Comparison of ENCODE assay signal across 10 cellular contexts in genomic region chr17:68288375-68288774, GRCh38. TPM values are rescaled to one million over a fixed set of nuclear protein-coding genes. Genes with fewer than 3 reads are reported as not detected.
DNase-seq lines count a peak whose midpoint lies in the region; ATAC-seq lines count a peak whose summit lies in the region.
"Had no signal": no experiment of that assay in that cellular context is flagged by ENCODE, and none has a peak within 500 bp of the region (broad histone marks: within the 10 kb centered on the region; RNA-seq: fewer than 3 reads in every experiment).

No MANE protein-coding gene starts in this region.

- H3K36me3 Mint-ChIP-seq in activated T-cell treated with anti-CD3 and anti-CD28 coated beads, Interleukin-2, amount 50 U/mL, for 24 hours (ENCODE audit: low read depth), result peaks cover 17% of the 10 kb centered on the region
- no peaks in the 10 kb centered on the region for H3K36me3 Mint-ChIP-seq in activated naive CD8-positive, alpha-beta T cell
- H3K36me3 Mint-ChIP-seq in stimulated activated effector memory CD8-positive, alpha-beta T cell treated with anti-CD3 and anti-CD28 coated beads, Interleukin-12 subunit alpha, Interleukin-12 subunit beta, amount 100 ng/mL, for 72 hours, result peaks cover 7% of the 10 kb centered on the region

- no peak for ATAC-seq in stimulated activated effector memory CD8-positive, alpha-beta T cell treated with anti-CD3 and anti-CD28 coated beads, Interleukin-12 subunit alpha, Interleukin-12 subunit beta, amount 100 ng/mL, for 72 hours
- no peak for ATAC-seq in GM21825 (IDR thresholded peaks at IDR 0.05; ENCODE audit: unreplicated experiment)
- ATAC-seq in HG03045 (IDR thresholded peaks at IDR 0.05; ENCODE audit: unreplicated experiment), result no peak

- H3K9me3 Mint-ChIP-seq in activated T-cell treated with anti-CD3 and anti-CD28 coated beads, Interleukin-2, amount 50 U/mL, for 24 hours, result no peaks in the 10 kb centered on the region
- no peaks in the 10 kb centered on the region for H3K9me3 Mint-ChIP-seq in activated naive CD8-positive, alpha-beta T cell (ENCODE audit: low read depth)
- H3K9me3 Mint-ChIP-seq in stimulated activated effector memory CD8-positive, alpha-beta T cell treated with anti-CD3 and anti-CD28 coated beads, Interleukin-12 subunit alpha, Interleukin-12 subunit beta, amount 100 ng/mL, for 72 hours, result no peaks in the 10 kb centered on the region

- no peak for DNase-seq in activated T-cell treated with anti-CD3 and anti-CD28 coated beads, Interleukin-2, amount 50 U/mL, for 24 hours
- DNase-seq in activated T-cell treated with anti-CD3 and anti-CD28 coated beads for 4 hours, result no peak
- peak; percentile 32 for DNase-seq in M059J (ENCODE audit: low read depth)
- DNase-seq in stimulated activated effector memory CD8-positive, alpha-beta T cell treated with anti-CD3 and anti-CD28 coated beads, Interleukin-12 subunit alpha, Interleukin-12 subunit beta, amount 100 ng/mL, for 72 hours (ENCODE audit: low spot score in 2 of 2), result no peak
- DNase-seq in 8988T, result no peak
- DNase-seq: NCI-H1694 treated with DMSO at 0.1 percent for 48 hours, SW 1271 had no signal

- no peak overlapping the region for H3K4me3 Mint-ChIP-seq in activated T-cell treated with anti-CD3 and anti-CD28 coated beads, Interleukin-2, amount 50 U/mL, for 24 hours
- H3K4me3 Mint-ChIP-seq in activated naive CD8-positive, alpha-beta T cell, result peak overlapping the region; percentile 100
- H3K4me3 Mint-ChIP-seq in stimulated activated effector memory CD8-positive, alpha-beta T cell treated with anti-CD3 and anti-CD28 coated beads, Interleukin-12 subunit alpha, Interleukin-12 subunit beta, amount 100 ng/mL, for 72 hours, result peak overlapping the region; percentile 97

- peaks cover 46% of the 10 kb centered on the region for H3K4me1 Mint-ChIP-seq in activated T-cell treated with anti-CD3 and anti-CD28 coated beads, Interleukin-2, amount 50 U/mL, for 24 hours (ENCODE audit: low read depth)
- H3K4me1 Mint-ChIP-seq in activated naive CD8-positive, alpha-beta T cell (ENCODE audit: low read depth), result peaks cover 44% of the 10 kb centered on the region
- peaks cover 44% of the 10 kb centered on the region for H3K4me1 Mint-ChIP-seq in stimulated activated effector memory CD8-positive, alpha-beta T cell treated with anti-CD3 and anti-CD28 coated beads, Interleukin-12 subunit alpha, Interleukin-12 subunit beta, amount 100 ng/mL, for 72 hours

- peak overlapping the region; percentile 64 for H3K27ac Mint-ChIP-seq in activated T-cell treated with anti-CD3 and anti-CD28 coated beads, Interleukin-2, amount 50 U/mL, for 24 hours
- H3K27ac Mint-ChIP-seq in activated naive CD8-positive, alpha-beta T cell, result peak overlapping the region; percentile 52
- H3K27ac Mint-ChIP-seq in stimulated activated effector memory CD8-positive, alpha-beta T cell treated with anti-CD3 and anti-CD28 coated beads, Interleukin-12 subunit alpha, Interleukin-12 subunit beta, amount 100 ng/mL, for 72 hours, result peak overlapping the region; percentile 87

- no peaks in the 10 kb centered on the region for H3K27me3 Mint-ChIP-seq in activated T-cell treated with anti-CD3 and anti-CD28 coated beads, Interleukin-2, amount 50 U/mL, for 24 hours
- H3K27me3 Mint-ChIP-seq in activated naive CD8-positive, alpha-beta T cell, result no peaks in the 10 kb centered on the region

RNA-seq across cellular contexts. Expression of gene SLC16A6, which starts 2.6 kb away (rescaled TPM):
- 0.20 and 2.6 TPM in 2 replicates for total RNA-seq in M059J (2014; rRNA removed; shearing (Covaris generic))

RNA-seq across cellular contexts. Expression of gene ARSG, which starts 2.9 kb away (rescaled TPM):
- 0.86 and 3.5 TPM in 2 replicates for total RNA-seq in M059J (2014; rRNA removed; shearing (Covaris generic))

RNA-seq across cellular contexts. Expression of gene AMZ2, which starts 40.5 kb away (rescaled TPM):
- 96.3 and 118 TPM in 2 replicates for total RNA-seq in M059J (2014; rRNA removed; shearing (Covaris generic))
